8 cellular contexts compared by ENCODE assay signal in the genomic region with DNA sequence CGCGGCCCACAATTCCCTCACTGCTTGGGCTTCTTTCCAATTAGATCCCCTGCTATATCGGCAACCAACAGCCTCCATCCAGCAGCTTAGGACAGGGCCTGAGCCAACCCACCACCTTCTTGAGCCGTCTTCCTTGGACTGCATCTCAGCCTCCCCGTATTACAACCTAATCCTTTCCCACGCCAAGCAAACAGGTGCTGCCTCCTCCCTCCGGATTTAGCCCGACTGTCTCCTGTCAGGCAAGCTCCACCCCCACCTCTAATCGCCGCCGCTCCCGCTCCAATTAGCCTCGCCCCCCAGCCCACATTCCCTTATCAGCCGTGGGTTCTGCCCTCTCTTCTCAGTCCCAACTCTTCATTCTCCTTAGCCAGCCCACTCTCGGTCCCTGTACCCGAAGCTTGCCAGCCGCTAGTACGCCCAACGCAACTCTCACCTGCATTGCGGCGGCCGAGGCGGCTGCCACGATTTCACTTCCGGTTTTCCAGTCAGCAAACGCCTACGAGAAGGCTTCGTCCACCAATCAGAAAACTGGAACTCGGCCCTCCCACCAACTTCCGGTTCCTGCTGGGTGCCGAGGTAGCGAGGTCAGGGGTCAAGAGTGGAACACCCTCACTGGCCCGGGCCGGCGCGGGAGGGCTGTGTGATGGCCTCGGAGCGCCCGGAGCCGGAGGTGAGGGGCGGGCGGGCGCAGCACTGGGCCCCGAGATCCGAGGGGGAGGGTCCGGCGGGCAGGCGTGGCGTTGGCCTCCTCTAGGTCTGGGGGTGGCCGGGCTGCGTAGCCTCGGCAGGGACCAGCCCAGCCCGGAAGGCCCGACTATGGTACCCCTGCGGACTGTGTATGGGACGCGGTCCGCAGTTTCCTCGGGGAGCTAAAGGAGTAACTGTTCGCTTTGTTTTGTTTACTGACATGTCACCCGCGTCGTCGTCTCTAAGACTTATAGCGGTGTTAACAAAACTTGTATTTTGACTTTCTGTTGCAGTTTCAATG. TPM values are rescaled to one million over a fixed set of nuclear protein-coding genes. Genes with fewer than 3 reads are reported as not detected.
DNase-seq lines count a peak whose midpoint lies in the region; ATAC-seq, FAIRE-seq and TF ChIP-seq lines count a peak whose summit lies in the region.

A gene with protein sequence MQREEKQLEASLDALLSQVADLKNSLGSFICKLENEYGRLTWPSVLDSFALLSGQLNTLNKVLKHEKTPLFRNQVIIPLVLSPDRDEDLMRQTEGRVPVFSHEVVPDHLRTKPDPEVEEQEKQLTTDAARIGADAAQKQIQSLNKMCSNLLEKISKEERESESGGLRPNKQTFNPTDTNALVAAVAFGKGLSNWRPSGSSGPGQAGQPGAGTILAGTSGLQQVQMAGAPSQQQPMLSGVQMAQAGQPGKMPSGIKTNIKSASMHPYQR (minus strand): TSS at position 475 of the 988 bp plus-strand sequence. CDS start 36 bp downstream, at position 439.
Gene SZT2, plus strand, starts transcription at position 574 of the 988 bp plus-strand sequence. Its CDS starts 70 bp downstream, at position 644.

- peaks cover 18 to 25% of the 10 kb centered on the region in 2 experiments for H3K36me3 ChIP-seq in keratinocyte (ENCODE audit: control insufficient read depth in 2 of 2, extremely low read depth in 1 of 2, insufficient read depth in 2 of 2, low read length in 2 of 2)

- H3K27me3 ChIP-seq in keratinocyte (ENCODE audit: control insufficient read depth, extremely low read depth, insufficient read depth, low read length) = no peaks in the 10 kb centered on the region

- peak within 1 kb of the TSS; percentile 98 for H2AFZ ChIP-seq in keratinocyte (ENCODE audit: control insufficient read depth, low read length)

- peaks cover 16% of the 10 kb centered on the region for H3K4me1 ChIP-seq in keratinocyte (ENCODE audit: control insufficient read depth, extremely low read depth, insufficient read depth, low read length)

- ATAC-seq in HG03378 (IDR thresholded peaks at IDR 0.05; ENCODE audit: unreplicated experiment) = peak; percentile 73

- H3K9me3 ChIP-seq in keratinocyte (ENCODE audit: control insufficient read depth, low read depth, low read length) = no peaks in the 10 kb centered on the region

- H3K4me3 ChIP-seq in AG10803 (ENCODE audit: low read length) (peak within 1 kb of the TSS; percentile 99), keratinocyte (ENCODE audit: control insufficient read depth in 2 of 3, extremely low read depth in 1 of 3, insufficient read depth in 2 of 3, low read depth in 1 of 3, low read length in 3 of 3) (peak within 1 kb of the TSS; percentile 89 to 96 (median 95))

- peak within 1 kb of the TSS; percentile 74 for H3K27ac ChIP-seq in keratinocyte (ENCODE audit: control insufficient read depth, insufficient read depth, low read length)

- H3K4me2 ChIP-seq in keratinocyte (ENCODE audit: control insufficient read depth, extremely low read depth, insufficient read depth, low read depth, low read length) = peak within 1 kb of the TSS; percentile 94

- TF ChIP-seq POLR2A in GM19099 (IDR thresholded peaks at IDR 0.05; ENCODE audit: extremely low read depth, insufficient read length, low read depth) = peak; percentile 90

- dilution Hi-C loops in keratinocyte (cut with MboI; ENCODE audit: extremely low pct_ligation_motif_present, low sequenced_read_pairs) = no loop called here

- DNase-seq in AG10803 (ENCODE audit: low read depth) (peak; percentile 91), NCI-H510A (lab: John Stamatoyannopoulos, UW) (peak; percentile 99), cerebellar nuclear complex (lab: John Stamatoyannopoulos, UW) (peak; percentile 23 to 87), keratinocyte (ENCODE audit: low read depth, low spot score) (peak; percentile 81)
- peak; percentile 88 for DNase-seq in activated CD4-positive, alpha-beta T cell treated with anti-CD3 and anti-CD28 coated beads for 1 hour
- DNase-seq in stimulated activated CD4-positive, alpha-beta T cell treated with anti-CD3 and anti-CD28 coated beads, Interleukin-12 subunit alpha, Interleukin-12 subunit beta, amount 100 ng/mL, for 48 hours (ENCODE audit: low read depth in 2 of 3, low spot score in 1 of 3) = peak; percentile 90 to 95 (median 90)

- H4K20me1 ChIP-seq in keratinocyte (ENCODE audit: control insufficient read depth, extremely low read depth, insufficient read depth, low read length) = no peaks in the 10 kb centered on the region

- H3K79me2 ChIP-seq in keratinocyte (ENCODE audit: control insufficient read depth, insufficient read depth, low read length) = peaks cover 45% of the 10 kb centered on the region

- TF ChIP-seq CTCF in AG10803 (conservative IDR thresholded peaks at IDR 0.05; ENCODE audit: low read length) (no peak), keratinocyte (optimal IDR thresholded peaks at IDR 0.05 in 1 of 3, IDR thresholded peaks at IDR 0.05 in 1 of 3, conservative IDR thresholded peaks at IDR 0.05 in 1 of 3; ENCODE audit: extremely low read depth in 1 of 3, insufficient read depth in 2 of 3, low read length in 3 of 3) (no peak)

- no peaks in the 10 kb centered on the region for H3K9me1 ChIP-seq in keratinocyte (ENCODE audit: control insufficient read depth, extremely low read depth, insufficient read depth, low read length)

- peak within 1 kb of the TSS; percentile 85 for H3K9ac ChIP-seq in keratinocyte (ENCODE audit: control insufficient read depth, extremely low read depth, insufficient read depth, low read length)

- FAIRE-seq in keratinocyte (lab: Jason Lieb, UNC) = peak; percentile 88

RNA-seq across cellular contexts. Expression of the first gene that starts in this region (rescaled TPM):
- polyA plus RNA-seq in keratinocyte = 11.1 to 28.7 TPM (median 14.3 TPM) in 3 replicates
- 50.1 TPM for polyA plus RNA-seq in keratinocyte (2011; ENCODE audit: low read depth)
- polyA plus RNA-seq in keratinocyte (2011; cell fraction: cytosol; rRNA removed) = 17.2 and 22.3 TPM in 2 replicates
- polyA plus RNA-seq in keratinocyte (2011; cell fraction: nucleus; rRNA removed) = 17.7 and 22.2 TPM in 2 replicates
- 28.0 and 42.0 TPM in 2 replicates for polyA plus RNA-seq in keratinocyte (2012; ENCODE audit: low replicate concordance)
- 6.9 to 19.1 TPM (median 11.9 TPM) in 3 replicates for polyA minus RNA-seq in keratinocyte
- 10.0 TPM for polyA minus RNA-seq in keratinocyte (2011; cell fraction: cytosol; rRNA and poly(A)+ RNA removed)
- polyA minus RNA-seq in keratinocyte (2011; cell fraction: nucleus; rRNA and poly(A)+ RNA removed) = 3.6 and 6.7 TPM in 2 replicates

RNA-seq across cellular contexts. Expression of gene SZT2, which starts in this region (rescaled TPM):
- 5.9 to 6.7 TPM (median 6.1 TPM) in 3 replicates for polyA plus RNA-seq in keratinocyte
- polyA plus RNA-seq in keratinocyte (2011; ENCODE audit: low read depth) = 5.7 TPM
- 2.6 and 2.8 TPM in 2 replicates for polyA plus RNA-seq in keratinocyte (2011; cell fraction: cytosol; rRNA removed)
- 39.1 and 48.7 TPM in 2 replicates for polyA plus RNA-seq in keratinocyte (2011; cell fraction: nucleus; rRNA removed)
- 7.4 and 8.6 TPM in 2 replicates for polyA plus RNA-seq in keratinocyte (2012; ENCODE audit: low replicate concordance)
- 33.6 to 55.6 TPM (median 44.6 TPM) in 3 replicates for polyA minus RNA-seq in keratinocyte
- polyA minus RNA-seq in keratinocyte (2011; cell fraction: cytosol; rRNA and poly(A)+ RNA removed) = 3.6 TPM
- polyA minus RNA-seq in keratinocyte (2011; cell fraction: nucleus; rRNA and poly(A)+ RNA removed) = 38.3 and 53.9 TPM in 2 replicates

Comparison
In these comparisons a context has a peak if more than half of its experiments do, and no peak if none do; other contexts are left out.
1. Peak in every context shown above with its lines: DNase-seq, ATAC-seq, H3K4me3 ChIP-seq and H3K27ac ChIP-seq.